In genomic region chr6:18343741-18344140, GRCh38 we compare ENCODE assay signal across 14 cellular contexts. TPM values are rescaled to one million over a fixed set of nuclear protein-coding genes. Genes with fewer than 3 reads are reported as not detected.
DNase-seq lines count a peak whose midpoint lies in the region; ATAC-seq and TF ChIP-seq lines count a peak whose summit lies in the region.
"Had no signal": no experiment of that assay in that cellular context is flagged by ENCODE, and none has a peak within 500 bp of the region (broad histone marks: within the 10 kb centered on the region; RNA-seq: fewer than 3 reads in every experiment).

No MANE protein-coding gene starts in this region.

- no peaks in the 10 kb centered on the region for H3K9me3 ChIP-seq in left ventricle myocardium inferior (replicated peaks)
- H3K9me3 ChIP-seq in CD8-positive, alpha-beta memory T cell (ENCODE audit: low read length): no peaks in the 10 kb centered on the region
- H3K9me3 ChIP-seq: Caco-2, tibial nerve had no signal

- H3K27ac ChIP-seq in left ventricle myocardium inferior (replicated peaks): no peak overlapping the region
- H3K27ac ChIP-seq in CD8-positive, alpha-beta memory T cell (ENCODE audit: low read depth, low read length): no peak overlapping the region
- H3K27ac ChIP-seq: tibial nerve had no signal

- H3K9me3 Mint-ChIP-seq in activated T-helper 17 cell treated with anti-CD3 and anti-CD28 coated beads, Interleukin-2, amount 50 U/mL, for 72 hours: no peaks in the 10 kb centered on the region
- peaks cover 0 to 4% (median 0%) of the 10 kb centered on the region in 5 donors for H3K9me3 Mint-ChIP-seq in CD8-positive, alpha-beta memory T cell
- H3K9me3 Mint-ChIP-seq: naive thymus-derived CD8-positive, alpha-beta T cell had no signal

- peaks cover 8% of the 10 kb centered on the region for H3K27me3 Mint-ChIP-seq in activated T-helper 17 cell treated with anti-CD3 and anti-CD28 coated beads, Interleukin-2, amount 50 U/mL, for 72 hours
- peaks cover 11 to 18% of the 10 kb centered on the region in 2 donors for H3K27me3 Mint-ChIP-seq in CD8-positive, alpha-beta memory T cell

- peaks cover 8% of the 10 kb centered on the region for H3K4me1 ChIP-seq in left ventricle myocardium inferior
- H3K4me1 ChIP-seq in CD8-positive, alpha-beta memory T cell (ENCODE audit: insufficient read depth, low read length): no peaks in the 10 kb centered on the region
- H3K4me1 ChIP-seq: Caco-2, tibial nerve had no signal

- in situ Hi-C loops in GM13977 (cut with MboI; ENCODE audit: low pct_unique_long_range_greater_than_20kb, low sequenced_read_pairs, unreplicated experiment): no loop called here

- no peak for TF ChIP-seq CTCF in AG04449 (IDR thresholded peaks at IDR 0.05; ENCODE audit: insufficient read depth, low read length, missing control alignments)
- no peak for TF ChIP-seq CTCF in left ventricle myocardium inferior (IDR thresholded peaks at IDR 0.05; ENCODE audit: borderline replicate concordance)
- no peak for TF ChIP-seq CTCF in GM13977 (IDR thresholded peaks at IDR 0.05; ENCODE audit: extremely low read depth, insufficient read depth, missing control alignments)

- H3K36me3 ChIP-seq in left ventricle myocardium inferior: no peaks in the 10 kb centered on the region
- no peaks in the 10 kb centered on the region for H3K36me3 ChIP-seq in CD8-positive, alpha-beta memory T cell (ENCODE audit: insufficient read depth, low read length)
- H3K36me3 ChIP-seq: tibial nerve had no signal

- H3K4me3 Mint-ChIP-seq in activated T-helper 17 cell treated with anti-CD3 and anti-CD28 coated beads, Interleukin-2, amount 50 U/mL, for 72 hours: no peak overlapping the region
- no peak overlapping the region for H3K4me3 Mint-ChIP-seq in CD8-positive, alpha-beta memory T cell
- H3K4me3 Mint-ChIP-seq: naive thymus-derived CD8-positive, alpha-beta T cell had no signal

- POLR2A ChIA-PET in AG04449 (lab: Yijun Ruan, JAX): no interaction called here
- POLR2A ChIA-PET in CD8-positive, alpha-beta memory T cell (lab: Charles Lee): no interaction called here

- no peaks in the 10 kb centered on the region for H3K36me3 Mint-ChIP-seq in activated T-helper 17 cell treated with anti-CD3 and anti-CD28 coated beads, Interleukin-2, amount 50 U/mL, for 72 hours (ENCODE audit: low read depth)
- H3K36me3 Mint-ChIP-seq in CD8-positive, alpha-beta memory T cell: peaks cover 0 to 4% (median 0%) of the 10 kb centered on the region in 3 donors

- no peaks in the 10 kb centered on the region for H3K4me1 Mint-ChIP-seq in activated T-helper 17 cell treated with anti-CD3 and anti-CD28 coated beads, Interleukin-2, amount 50 U/mL, for 72 hours
- H3K4me1 Mint-ChIP-seq in CD8-positive, alpha-beta memory T cell: no peaks in the 10 kb centered on the region

- DNase-seq in AG04449 (ENCODE audit: low read depth, low spot score) (peak; percentile 44), H4 (ENCODE audit: low spot score) (peak; percentile 29), glomerular visceral epithelial cell (ENCODE audit: extremely low spot score) (peak; percentile 39), left ventricle myocardium inferior (no peak), GM13977 (ENCODE audit: low spot score) (no peak), SK-N-DZ (ENCODE audit: low spot score) (no peak)
- DNase-seq in CD8-positive, alpha-beta memory T cell: no peak
- DNase-seq: Caco-2; H7; naive thymus-derived CD8-positive, alpha-beta T cell; NCI-H1105 treated with DMSO at 0.1 percent for 48 hours; NCI-H774 had no signal

- H3K4me3 ChIP-seq in AG04449 (ENCODE audit: low read depth, low read length): no peak overlapping the region
- H3K4me3 ChIP-seq in left ventricle myocardium inferior: no peak overlapping the region
- no peak overlapping the region for H3K4me3 ChIP-seq in CD8-positive, alpha-beta memory T cell (ENCODE audit: low read length)
- H3K4me3 ChIP-seq: tibial nerve had no signal

- no peaks in the 10 kb centered on the region for H3K27me3 ChIP-seq in left ventricle myocardium inferior (ENCODE audit: low read depth)
- H3K27me3 ChIP-seq in CD8-positive, alpha-beta memory T cell (ENCODE audit: insufficient read depth, low read length, poor library complexity, severe bottlenecking): no peaks in the 10 kb centered on the region
- H3K27me3 ChIP-seq: tibial nerve had no signal

- ATAC-seq in activated T-helper 17 cell treated with anti-CD3 and anti-CD28 coated beads, Interleukin-2, amount 50 U/mL, for 72 hours (replicated peaks): peak; percentile 87
- ATAC-seq: naive thymus-derived CD8-positive, alpha-beta T cell had no signal

- intact Hi-C loops in left ventricle myocardium inferior (cut with micrococcal nuclease): no loop called here

- CTCF ChIA-PET in AG04449 (lab: Yijun Ruan, JAX): interaction anchor here (1.0 to 2.9 kb wide), 4 partner anchors 10 to 162 kb away, joined by 3 to 16 read pairs (median 9); no protein-coding TSS in a partner anchor
- CTCF ChIA-PET in CD8-positive, alpha-beta memory T cell (lab: Charles Lee): no interaction called here

- peak overlapping the region; percentile 61 for H3K27ac Mint-ChIP-seq in activated T-helper 17 cell treated with anti-CD3 and anti-CD28 coated beads, Interleukin-2, amount 50 U/mL, for 72 hours
- H3K27ac Mint-ChIP-seq in CD8-positive, alpha-beta memory T cell: no peak overlapping the region
- H3K27ac Mint-ChIP-seq: naive thymus-derived CD8-positive, alpha-beta T cell had no signal

RNA-seq across cellular contexts. Expression of gene RNF144B, which starts 43.4 kb away (rescaled TPM):
- 0.27 and 0.31 TPM in 2 replicates for total RNA-seq in H4 (2014; rRNA removed; shearing (Covaris generic))
- 1 to 10 TPM in 1 of 2 donors, under 1 TPM in 1; 0.93 to 1.4 TPM for total RNA-seq in activated T-helper 17 cell treated with anti-CD3 and anti-CD28 coated beads, Interleukin-2, amount 50 U/mL, for 72 hours
- total RNA-seq in left ventricle myocardium inferior: 14.1 TPM
- total RNA-seq in CD8-positive, alpha-beta memory T cell: 1 to 10 TPM in 1 of 2 experiments, under 1 TPM in 1; 0.98 to 1.2 TPM
- polyA plus RNA-seq in CD8-positive, alpha-beta memory T cell: 1.3 TPM
- 0.05 TPM in 1 of 2 replicates, not detected in the other for polyA plus RNA-seq in SK-N-DZ (2014; cell fraction: cytosol; rRNA removed)
- not detected in 2 replicates for polyA plus RNA-seq in SK-N-DZ (2014; cell fraction: nucleus; rRNA removed)

Comparison
In these comparisons a context has a peak if more than half of its experiments do, and no peak if none do; other contexts are left out.
1. DNase-seq: peak in AG04449 (single experiment), H4 (single experiment) and glomerular visceral epithelial cell (single experiment); none in left ventricle myocardium inferior (single experiment), GM13977 (single experiment), CD8-positive, alpha-beta memory T cell (0 of 5) and SK-N-DZ (single experiment).